10 cellular contexts compared by ENCODE assay signal in the genomic region with DNA sequence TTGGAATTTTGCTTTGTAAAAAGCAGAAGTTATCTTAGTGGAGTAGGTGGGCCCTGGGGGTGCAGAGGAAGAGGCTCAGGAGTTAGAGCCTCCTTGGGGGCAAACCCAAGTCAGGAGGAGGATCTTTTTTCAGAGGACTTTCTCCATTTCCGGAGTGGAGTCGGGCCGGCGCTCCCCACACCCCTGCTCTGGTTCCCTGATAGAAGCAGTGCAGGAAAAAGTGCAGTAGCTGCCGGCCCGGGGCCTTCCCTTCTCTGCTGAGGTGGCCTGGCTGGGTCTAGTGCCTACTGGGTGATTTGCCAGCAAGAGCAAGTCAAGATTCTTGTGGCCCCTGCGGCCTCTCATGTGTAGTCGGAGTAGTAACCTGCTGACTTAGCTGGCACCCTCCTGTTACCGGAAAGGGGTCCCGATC.
A peak's percentile ranks its signal among the peaks of the same experiment; 100 is the strongest.
DNase-seq lines count a peak whose midpoint lies in the region; ATAC-seq and TF ChIP-seq lines count a peak whose summit lies in the region.
"Had no signal": no experiment of that assay in that cellular context is flagged by ENCODE, and none has a peak within 500 bp of the region (broad histone marks: within the 10 kb centered on the region; RNA-seq: fewer than 3 reads in every experiment).

No MANE protein-coding gene starts in this region.

- H3K27me3 Mint-ChIP-seq in brain: peaks cover 2% of the 10 kb centered on the region

- H3K36me3 ChIP-seq in thyroid gland: no peaks in the 10 kb centered on the region

- H3K9me3 ChIP-seq in thyroid gland: no peaks in the 10 kb centered on the region

- peaks cover 6 to 8% of the 10 kb centered on the region in 2 donors for H3K4me1 ChIP-seq in thyroid gland

- DNase-seq in NOMO-1 (lab: John Stamatoyannopoulos, UW; ENCODE audit: unreplicated experiment in 2 of 2): peak; percentile 29 to 38
- no peak for DNase-seq in NOMO-1 treated with DMSO at 0.1 percent for 48 hours (lab: John Stamatoyannopoulos, UW; ENCODE audit: unreplicated experiment)
- peak; percentile 46 for DNase-seq in left lobe of liver (ENCODE audit: low spot score)
- peak; percentile 22 to 56 for DNase-seq in thyroid gland
- DNase-seq in NCI-H2107 (lab: John Stamatoyannopoulos, UW): no peak
- DNase-seq in NCI-H146 (lab: John Stamatoyannopoulos, UW): no peak
- DNase-seq: effector CD8-positive, alpha-beta T cell; NCI-H446 treated with DMSO at 0.1 percent for 48 hours had no signal

- peaks cover 75% of the 10 kb centered on the region for H3K4me1 Mint-ChIP-seq in brain

- no peak overlapping the region for H3K27ac ChIP-seq in thyroid gland

- WGBS in thyroid gland, 2 donors: 46 to 74% methylated on average over 10 of the region's 10 CpGs

- peak overlapping the region; percentile 48 to 92 (median 77) for H3K27ac Mint-ChIP-seq in brain

- H3K4me3 ChIP-seq in thyroid gland (replicated peaks in 1 of 3): no peak overlapping the region

- H3K36me3 Mint-ChIP-seq in brain: no peaks in the 10 kb centered on the region

- ATAC-seq in left lobe of liver: peak; percentile 49
- no peak for ATAC-seq in HG03521 (IDR thresholded peaks at IDR 0.05; ENCODE audit: unreplicated experiment)

- intact Hi-C loops in thyroid gland (cut with DNase I): no loop called here

- H3K4me3 Mint-ChIP-seq in brain: peak overlapping the region in 1 of 5 experiments; percentile 14

- no peak for TF ChIP-seq POLR2A in thyroid gland (IDR thresholded peaks at IDR 0.05)

- TF ChIP-seq CTCF in brain (conservative IDR thresholded peaks at IDR 0.05): no peak
- no peak for TF ChIP-seq CTCF in thyroid gland (IDR thresholded peaks at IDR 0.05)

- H3K27me3 ChIP-seq in thyroid gland: no peaks in the 10 kb centered on the region

- peaks cover 0 to 4% (median 0%) of the 10 kb centered on the region in 5 experiments for H3K9me3 Mint-ChIP-seq in brain

Comparison
In these comparisons a context has a peak if more than half of its experiments do, and no peak if none do; other contexts are left out.
1. DNase-seq: peak in NOMO-1 (2 of 2), left lobe of liver (single experiment) and thyroid gland (2 of 2); none in NOMO-1 treated with DMSO at 0.1 percent for 48 hours (single experiment), NCI-H2107 (single experiment) and NCI-H146 (single experiment).